9 cellular contexts compared by ENCODE assay signal in the genomic region with DNA sequence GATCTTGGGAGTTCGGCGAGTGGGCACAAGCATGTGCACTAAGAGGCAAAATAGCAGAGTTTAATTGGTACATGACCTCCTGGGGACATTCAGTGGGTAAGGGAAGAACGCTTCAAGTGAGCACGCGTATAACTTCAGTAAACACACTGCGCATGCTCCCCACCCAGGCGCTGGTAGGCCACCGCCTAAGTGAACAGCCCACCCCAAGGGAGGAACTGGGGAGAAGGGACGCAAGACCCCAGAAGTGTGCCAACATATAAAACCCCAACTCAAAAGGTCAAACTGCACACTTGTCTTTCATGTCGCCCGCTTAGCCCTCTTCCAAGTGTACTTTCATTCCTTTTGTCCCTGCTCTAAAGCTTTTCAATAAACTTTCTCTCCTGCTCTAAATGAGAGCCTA. TPM values are rescaled to one million over a fixed set of nuclear protein-coding genes. Genes with fewer than 3 reads are reported as not detected.
DNase-seq lines count a peak whose midpoint lies in the region; ATAC-seq and TF ChIP-seq lines count a peak whose summit lies in the region.
"Had no signal": no experiment of that assay in that cellular context is flagged by ENCODE, and none has a peak within 500 bp of the region (broad histone marks: within the 10 kb centered on the region; RNA-seq: fewer than 3 reads in every experiment).

No MANE protein-coding gene starts in this region.

- no peaks in the 10 kb centered on the region for H3K27me3 ChIP-seq in heart left ventricle
- H3K27me3 ChIP-seq in skeletal muscle satellite cell (ENCODE audit: control insufficient read depth, insufficient read depth, low read length), result no peaks in the 10 kb centered on the region

- H3K9ac ChIP-seq in skeletal muscle satellite cell (ENCODE audit: low read depth, low read length), result no peak overlapping the region

- H3K4me2 ChIP-seq in skeletal muscle satellite cell (ENCODE audit: low read length), result peak overlapping the region; percentile 37

- H3K4me1 ChIP-seq in heart left ventricle (no peaks in the 10 kb centered on the region), skeletal muscle satellite cell (ENCODE audit: control insufficient read depth, insufficient read depth, low read length) (peaks cover 12% of the 10 kb centered on the region)

- H3K27ac Mint-ChIP-seq in activated T-cell treated with anti-CD3 and anti-CD28 coated beads, Interleukin-2, amount 50 U/mL, for 24 hours, result no peak overlapping the region

- no peak for TF ChIP-seq POLR2A in heart left ventricle (IDR thresholded peaks at IDR 0.05)

- H3K4me3 ChIP-seq in heart left ventricle (peak overlapping the region in 7 of 12 donors; percentile 7 to 34 (median 20)), skeletal muscle satellite cell (ENCODE audit: low read length) (no peak overlapping the region)

- no peaks in the 10 kb centered on the region for H3K36me3 Mint-ChIP-seq in activated T-cell treated with anti-CD3 and anti-CD28 coated beads, Interleukin-2, amount 50 U/mL, for 24 hours (ENCODE audit: low read depth)

- no peaks in the 10 kb centered on the region for H3K9me3 ChIP-seq in heart left ventricle
- no peaks in the 10 kb centered on the region for H3K9me3 ChIP-seq in skeletal muscle satellite cell (replicated peaks; ENCODE audit: low read length)

- H3K27ac ChIP-seq in heart left ventricle, result no peak overlapping the region

- no peaks in the 10 kb centered on the region for H3K9me3 Mint-ChIP-seq in activated T-cell treated with anti-CD3 and anti-CD28 coated beads, Interleukin-2, amount 50 U/mL, for 24 hours

- 37 to 65% (median 55%) methylated on average over 11 of the region's 11 CpGs for WGBS in heart left ventricle, 4 donors

- no peak overlapping the region for H3K4me3 Mint-ChIP-seq in activated T-cell treated with anti-CD3 and anti-CD28 coated beads, Interleukin-2, amount 50 U/mL, for 24 hours

- TF ChIP-seq CTCF in heart left ventricle (IDR thresholded peaks at IDR 0.05), result no peak

- DNase-seq in GM03348 (ENCODE audit: low spot score) (peak; percentile 68), heart left ventricle (peak; percentile 42 to 85 (median 63)), GF-D8 (lab: John Stamatoyannopoulos, UW) (no peak)
- peak; percentile 55 for DNase-seq in activated T-cell treated with anti-CD3 and anti-CD28 coated beads, Interleukin-2, amount 50 U/mL, for 24 hours
- DNase-seq: NCI-H526 treated with DMSO at 0.1 percent for 48 hours had no signal

- ATAC-seq in heart left ventricle (peak in 3 of 4 donors; percentile 71 to 78 (median 75)), GM21529 (IDR thresholded peaks at IDR 0.05; ENCODE audit: unreplicated experiment) (no peak), HG03039 (IDR thresholded peaks at IDR 0.05; ENCODE audit: unreplicated experiment) (no peak), HG02642 (IDR thresholded peaks at IDR 0.05; ENCODE audit: poor library complexity, unreplicated experiment) (no peak)

- H3K4me1 Mint-ChIP-seq in activated T-cell treated with anti-CD3 and anti-CD28 coated beads, Interleukin-2, amount 50 U/mL, for 24 hours (ENCODE audit: low read depth), result no peaks in the 10 kb centered on the region

- intact Hi-C loops in heart left ventricle (cut with DNase I), result no loop called here

- H3K27me3 Mint-ChIP-seq in activated T-cell treated with anti-CD3 and anti-CD28 coated beads, Interleukin-2, amount 50 U/mL, for 24 hours, result no peaks in the 10 kb centered on the region

- H3K36me3 ChIP-seq in heart left ventricle, result no peaks in the 10 kb centered on the region
- no peaks in the 10 kb centered on the region for H3K36me3 ChIP-seq in skeletal muscle satellite cell (ENCODE audit: insufficient read depth, low read length)

RNA-seq across cellular contexts. Expression of a gene that starts 10.5 kb away (rescaled TPM):
- under 1 TPM in 3 of 9 donors, not detected in 6; 0.12 to 0.42 (median 0.20) TPM for total RNA-seq in heart left ventricle
- polyA plus RNA-seq in heart left ventricle, result under 1 TPM in 1 of 2 donors, not detected in 1; 0.11 TPM
- total RNA-seq in skeletal muscle satellite cell (2012; rRNA removed), result under 0.01 TPM in 1 of 2 replicates, not detected in the other

RNA-seq across cellular contexts. Expression of a gene that starts 12.4 kb away (rescaled TPM):
- total RNA-seq in heart left ventricle, result under 1 TPM in 1 of 9 donors, not detected in 8; 0.14 TPM
- under 1 TPM in 1 of 2 donors, not detected in 1; 0.19 TPM for polyA plus RNA-seq in heart left ventricle
- not detected in 2 replicates for total RNA-seq in skeletal muscle satellite cell (2012; rRNA removed)

RNA-seq across cellular contexts. Expression of a gene that starts 36.2 kb away (rescaled TPM):
- total RNA-seq in heart left ventricle, result 1 to 10 TPM in 7 of 9 donors, under 1 TPM in 2; 0.65 to 5.5 (median 1.7) TPM
- 1 to 10 TPM; 2.0 to 3.7 TPM for polyA plus RNA-seq in heart left ventricle
- total RNA-seq in skeletal muscle satellite cell (2012; rRNA removed), result 0.66 and 1.3 TPM in 2 replicates

RNA-seq across cellular contexts. Expression of a gene that starts 37.4 kb away (rescaled TPM):
- total RNA-seq in heart left ventricle, result 10 to 100 TPM in 1 of 9 donors, 1 to 10 TPM in 8; 2.2 to 14.6 (median 5.8) TPM
- 10 to 100 TPM in 1 of 2 donors, 1 to 10 TPM in 1; 3.4 to 14.8 TPM for polyA plus RNA-seq in heart left ventricle
- total RNA-seq in skeletal muscle satellite cell (2012; rRNA removed), result 0.44 and 0.51 TPM in 2 replicates

RNA-seq across cellular contexts. Expression of a gene that starts 46.2 kb away (rescaled TPM):
- total RNA-seq in heart left ventricle, result 10 to 100 TPM in 5 of 9 donors, 1 to 10 TPM in 4; 1.4 to 34.2 (median 12.5) TPM
- 10 to 100 TPM in 1 of 2 donors, 1 to 10 TPM in 1; 3.9 to 11.6 TPM for polyA plus RNA-seq in heart left ventricle
- total RNA-seq in skeletal muscle satellite cell (2012; rRNA removed), result 1.7 and 3.0 TPM in 2 replicates

Comparison
In these comparisons a context has a peak if more than half of its experiments do, and no peak if none do; other contexts are left out.
1. ATAC-seq: peak in heart left ventricle (3 of 4); none in GM21529 (single experiment), HG03039 (single experiment) and HG02642 (single experiment).